ENCODE assay signal across 26 cellular contexts in genomic region chr2:127170021-127170420, GRCh38. TPM values are rescaled to one million over a fixed set of nuclear protein-coding genes. Genes with fewer than 3 reads are reported as not detected.
DNase-seq lines count a peak whose midpoint lies in the region; ATAC-seq, FAIRE-seq and TF ChIP-seq lines count a peak whose summit lies in the region.
"Had no signal": no experiment of that assay in that cellular context is flagged by ENCODE, and none has a peak within 500 bp of the region (broad histone marks: within the 10 kb centered on the region; RNA-seq: fewer than 3 reads in every experiment).

No MANE protein-coding gene starts in this region.

- H2BK15ac ChIP-seq in neuronal stem cell (ENCODE audit: low read length), result no peak overlapping the region

- peaks cover 8 to 12% of the 10 kb centered on the region in 2 donors for H3K4me1 ChIP-seq in neuronal stem cell (ENCODE audit: control insufficient read depth in 2 of 2, insufficient read depth in 1 of 2, low read depth in 1 of 2, low read length in 2 of 2)

- H3K27me3 ChIP-seq in bronchial epithelial cell (ENCODE audit: control insufficient read depth, insufficient read depth, low read length), result no peaks in the 10 kb centered on the region
- H3K27me3 ChIP-seq in neuronal stem cell (ENCODE audit: control insufficient read depth in 3 of 3, insufficient read depth in 3 of 3, low read depth in 1 of 3, low read length in 3 of 3), result no peaks in the 10 kb centered on the region
- H3K27me3 ChIP-seq: SJSA1 had no signal

- no peaks in the 10 kb centered on the region for H3K9me3 ChIP-seq in neuronal stem cell (replicated peaks in 1 of 2; ENCODE audit: control insufficient read depth in 2 of 2, insufficient read depth in 1 of 2, low read depth in 1 of 2, low read length in 2 of 2)
- H3K9me3 ChIP-seq: SJSA1 had no signal

- ATAC-seq in HG02588 (IDR thresholded peaks at IDR 0.05; ENCODE audit: unreplicated experiment), result no peak
- ATAC-seq: Right ventricle myocardium inferior had no signal

- no peak overlapping the region for H3K23ac ChIP-seq in neuronal stem cell (ENCODE audit: low read depth, low read length, poor library complexity)

- no peak overlapping the region for H3K4me3 ChIP-seq in bronchial epithelial cell (ENCODE audit: low read depth, low read length)
- no peak overlapping the region for H3K4me3 ChIP-seq in neuronal stem cell (ENCODE audit: low read length in 2 of 2)
- H3K4me3 ChIP-seq: SJSA1 had no signal

- FAIRE-seq in bronchial epithelial cell (lab: Jason Lieb, UNC), result no peak
- FAIRE-seq: GM19239, RCC 7860 had no signal

- TF ChIP-seq CTCF in bronchial epithelial cell (IDR thresholded peaks at IDR 0.05; ENCODE audit: insufficient read depth, low read length, severe bottlenecking), result no peak

- no peak overlapping the region for H2BK12ac ChIP-seq in neuronal stem cell (ENCODE audit: low read length)

- no peak overlapping the region for H3K4me2 ChIP-seq in neuronal stem cell (ENCODE audit: insufficient read depth, low read length, poor library complexity, severe bottlenecking)

- no peak overlapping the region for H4K8ac ChIP-seq in neuronal stem cell (ENCODE audit: low read depth, low read length)

- H2AFZ ChIP-seq in neuronal stem cell (ENCODE audit: low read length), result peak overlapping the region; percentile 6

- peak; percentile 26 for DNase-seq in NCI-H2107 treated with DMSO at 0.1 percent for 48 hours (lab: John Stamatoyannopoulos, UW; ENCODE audit: unreplicated experiment)
- DNase-seq in NCI-H2107 (lab: John Stamatoyannopoulos, UW), result no peak
- DNase-seq in bronchial epithelial cell (ENCODE audit: low read depth), result peak; percentile 35
- DNase-seq in neuronal stem cell (ENCODE audit: low spot score), result no peak
- DNase-seq in NOMO-1 (lab: John Stamatoyannopoulos, UW; ENCODE audit: unreplicated experiment in 2 of 2), result no peak
- DNase-seq in NCI-H2227 treated with DMSO at 0.1 percent for 48 hours (lab: John Stamatoyannopoulos, UW), result no peak
- DNase-seq: 8988T; AML-193; CD8-positive, alpha-beta memory T cell; EL; GF-D8; Kasumi-1; NCI-H1417; NCI-H1694 treated with DMSO at 0.1 percent for 48 hours; NCI-H2081 treated with DMSO at 0.1 percent for 48 hours; NCI-H226; NCI-H774; NK-92 treated with Interleukin-12 subunit alpha and Interleukin-12 subunit beta, amount 100 ng/mL, for 24 hours had no signal

- H3K36me3 ChIP-seq in bronchial epithelial cell (ENCODE audit: control insufficient read depth, insufficient read depth, low read length) (no peaks in the 10 kb centered on the region), neuronal stem cell (replicated peaks in 1 of 2; ENCODE audit: control insufficient read depth in 2 of 2, insufficient read depth in 2 of 2, low read length in 2 of 2) (no peaks in the 10 kb centered on the region)
- H3K36me3 ChIP-seq: SJSA1 had no signal

- no peak overlapping the region for H4K91ac ChIP-seq in neuronal stem cell (ENCODE audit: low read depth, low read length, poor library complexity)

- H3K14ac ChIP-seq in neuronal stem cell (ENCODE audit: low read length), result no peak overlapping the region

- H2BK120ac ChIP-seq in neuronal stem cell (ENCODE audit: low read depth, low read length), result no peak overlapping the region

- H3K4ac ChIP-seq in neuronal stem cell (ENCODE audit: low read length), result no peak overlapping the region

- no peak overlapping the region for H2AK5ac ChIP-seq in neuronal stem cell (ENCODE audit: low read depth, low read length)

- no peak overlapping the region for H2BK5ac ChIP-seq in neuronal stem cell (ENCODE audit: low read length)

- H3K27ac ChIP-seq in neuronal stem cell (replicated peaks; ENCODE audit: low read length), result no peak overlapping the region
- H3K27ac ChIP-seq: C4-2B, SJSA1 had no signal

- no peaks in the 10 kb centered on the region for H3K79me1 ChIP-seq in neuronal stem cell (ENCODE audit: low read depth, low read length)

- no peak overlapping the region for H3K18ac ChIP-seq in neuronal stem cell (ENCODE audit: low read length)

- WGBS in neuronal stem cell (ENCODE audit: extremely low coverage in 2 of 2, insufficient read length in 2 of 2, insufficient replicate concordance in 1 of 2), 2 donors, result no CpG with 5 or more reads among the region's 3 CpGs

- H3K9ac ChIP-seq in neuronal stem cell (ENCODE audit: low read depth, low read length, poor library complexity), result no peak overlapping the region

RNA-seq across cellular contexts. Expression of gene CYP27C1, which starts 50.1 kb away (rescaled TPM):
- total RNA-seq in bronchial epithelial cell, result 0.26 and 0.38 TPM in 2 replicates
- 3.7 TPM for polyA plus RNA-seq in neuronal stem cell (2013, experiment 1 of 2)
- 4.0 TPM for polyA plus RNA-seq in neuronal stem cell (2013, experiment 2 of 2)
- total RNA-seq: CD8-positive, alpha-beta memory T cell; MCF 10A had no signal
- polyA plus RNA-seq: AG04450; CD8-positive, alpha-beta memory T cell had no signal

Comparison
In these comparisons a context has a peak if more than half of its experiments do, and no peak if none do; other contexts are left out.
1. DNase-seq: peak in NCI-H2107 treated with DMSO at 0.1 percent for 48 hours (single experiment) and bronchial epithelial cell (single experiment); none in NCI-H2107 (single experiment), neuronal stem cell (single experiment), NOMO-1 (0 of 2) and NCI-H2227 treated with DMSO at 0.1 percent for 48 hours (single experiment).